ENCODE assay signal across 18 cellular contexts in genomic region chr5:104751969-104752368, GRCh38.
DNase-seq lines count a peak whose midpoint lies in the region; ATAC-seq and TF ChIP-seq lines count a peak whose summit lies in the region.
"Had no signal": no experiment of that assay in that cellular context is flagged by ENCODE, and none has a peak within 500 bp of the region (broad histone marks: within the 10 kb centered on the region; RNA-seq: fewer than 3 reads in every experiment).

No MANE protein-coding gene starts in this region.

- peak overlapping the region; percentile 6 for H2AFZ ChIP-seq in ACC112 (ENCODE audit: low read length, unreplicated experiment)
- H2AFZ ChIP-seq: GM23338 had no signal

- ATAC-seq in HG02610 (IDR thresholded peaks at IDR 0.05; ENCODE audit: unreplicated experiment) (peak; percentile 57), GM21619 (IDR thresholded peaks at IDR 0.05; ENCODE audit: unreplicated experiment) (no peak)
- ATAC-seq: A549, GM23338, HCT116 had no signal

- H3K4me1 ChIP-seq in ACC112 (ENCODE audit: control insufficient read depth, insufficient read depth, low read length, unreplicated experiment) = no peaks in the 10 kb centered on the region
- H3K4me1 ChIP-seq: A549 had no signal

- no peaks in the 10 kb centered on the region for H3K36me3 ChIP-seq in ACC112 (ENCODE audit: insufficient read depth, low read length)
- no peaks in the 10 kb centered on the region for H3K36me3 ChIP-seq in brain microvascular endothelial cell (replicated peaks)

- no peak for TF ChIP-seq CTCF in brain microvascular endothelial cell (IDR thresholded peaks at IDR 0.05; ENCODE audit: low read depth, low read length, missing control alignments)

- H3K4me3 ChIP-seq in ACC112 (ENCODE audit: low read depth, low read length) (no peak overlapping the region), brain microvascular endothelial cell (ENCODE audit: low read depth, low read length) (no peak overlapping the region)
- H3K4me3 ChIP-seq: A549, GM23338 had no signal

- H3K79me2 ChIP-seq in ACC112 (ENCODE audit: control insufficient read depth, insufficient read depth, low read length, unreplicated experiment) = no peaks in the 10 kb centered on the region

- in situ Hi-C loops in brain microvascular endothelial cell (cut with HindIII; ENCODE audit: low pct_ligation_motif_present, low sequenced_read_pairs) = no loop called here

- H3K27ac ChIP-seq in ACC112 (ENCODE audit: low read depth, low read length) (no peak overlapping the region), brain microvascular endothelial cell (no peak overlapping the region)
- H3K27ac ChIP-seq: A549 had no signal

- DNase-seq in brain microvascular endothelial cell = peak; percentile 2
- DNase-seq in iPS-NIHi7 (ENCODE audit: extremely low spot score) = no peak
- DNase-seq in OCI-M2 (lab: John Stamatoyannopoulos, UW; ENCODE audit: unreplicated experiment) = no peak
- DNase-seq: 8988T; C1 segment of cervical spinal cord; Calu3; CD4-positive, alpha-beta memory T cell; COR-L47; DMS53; DMS79 treated with DMSO at 0.1 percent for 48 hours; GF-D8; H9 had no signal

- H3K27me3 ChIP-seq in ACC112 (ENCODE audit: insufficient read depth, low read length) = no peaks in the 10 kb centered on the region
- no peaks in the 10 kb centered on the region for H3K27me3 ChIP-seq in brain microvascular endothelial cell (replicated peaks)
